In genomic region chr1:180670681-180671080, GRCh38 we compare ENCODE assay signal across 31 cellular contexts.
"Had no signal": no experiment of that assay in that cellular context is flagged by ENCODE, and none has a peak within 500 bp of the region (broad histone marks: within the 10 kb centered on the region; RNA-seq: fewer than 3 reads in every experiment).

No MANE protein-coding gene starts in this region.

- H3K27ac Mint-ChIP-seq: activated CD4-positive, alpha-beta T cell treated with anti-CD3 and anti-CD28 coated beads, Interleukin-2, amount 10 ng/mL, durations not matched to agents 24 days and 14 days; activated CD8-positive, alpha-beta T cell treated with anti-CD3 and anti-CD28 coated beads for 36 hours; activated naive CD4-positive, alpha-beta T cell treated with anti-CD3 and anti-CD28 coated beads for 36 hours; activated naive CD4-positive, alpha-beta T cell treated with anti-CD3 and anti-CD28 coated beads, Interleukin-2, amount 50 U/mL, for 72 hours; activated T-cell treated with anti-CD3 and anti-CD28 coated beads, Interleukin-2, amount 50 U/mL, for 72 hours; activated T-helper 17 cell treated with anti-CD3 and anti-CD28 coated beads, Interleukin-2, amount 50 U/mL, for 72 hours; T-helper 1 cell treated with Interleukin-12 subunit alpha and Interleukin-12 subunit beta and Interleukin-4 antibody, amounts not matched to agents 30 μg/mL and 1 μg/mL, for 36 hours; T-helper 2 cell treated with Interferon-gamma antibody and Interleukin-4, amounts not matched to agents 5 μg/mL and 100 μg/mL, for 36 hours had no signal

- H3K4me3 Mint-ChIP-seq: activated CD4-positive, alpha-beta T cell treated with anti-CD3 and anti-CD28 coated beads, Interleukin-2, amount 10 ng/mL, durations not matched to agents 24 days and 14 days; activated CD8-positive, alpha-beta T cell treated with anti-CD3 and anti-CD28 coated beads for 36 hours; activated naive CD4-positive, alpha-beta T cell treated with anti-CD3 and anti-CD28 coated beads for 36 hours; activated T-cell treated with anti-CD3 and anti-CD28 coated beads, Interleukin-2, amount 50 U/mL, for 72 hours; activated T-helper 17 cell treated with anti-CD3 and anti-CD28 coated beads, Interleukin-2, amount 50 U/mL, for 72 hours; T-helper 1 cell treated with Interleukin-12 subunit alpha and Interleukin-12 subunit beta and Interleukin-4 antibody, amounts not matched to agents 30 μg/mL and 1 μg/mL, for 36 hours; T-helper 2 cell treated with Interferon-gamma antibody and Interleukin-4, amounts not matched to agents 5 μg/mL and 100 μg/mL, for 36 hours had no signal

- H3K4me3 ChIP-seq: adrenal gland, Peyer's patch, SJSA1 had no signal

- H3K4me2 ChIP-seq: SK-N-SH had no signal

- DNase-seq: activated CD4-positive, alpha-beta T cell treated with anti-CD3 and anti-CD28 coated beads, Interleukin-2, amount 50 U/mL, for 4 hours; activated CD8-positive, alpha-beta T cell treated with anti-CD3 and anti-CD28 coated beads for 36 hours; activated gamma-delta T cell; activated naive CD4-positive, alpha-beta T cell treated with anti-CD3 and anti-CD28 coated beads for 36 hours; activated T-cell treated with anti-CD3 and anti-CD28 coated beads, Interleukin-2, amount 50 U/mL, for 1 hour; activated T-cell treated with anti-CD3 and anti-CD28 coated beads, Interleukin-2, amount 50 U/mL, for 72 hours; adrenal gland; anterior cingulate cortex; brain microvascular endothelial cell; central memory CD4-positive, alpha-beta T cell; Kasumi-1; MM.1S; NCI-H1092; NCI-H1417; NCI-H146; NCI-H187; NCI-H2081; NCI-H2171 treated with DMSO at 0.1 percent for 48 hours; NCI-H345; NCI-H524 treated with DMSO at 0.1 percent for 48 hours; PC-3; Peyer's patch; RPMI8226; SHP77 treated with DMSO at 0.1 percent for 48 hours; SK-N-SH had no signal

- H3K27ac ChIP-seq: adrenal gland, brain microvascular endothelial cell, Peyer's patch, SJSA1 had no signal

- H3K4me1 ChIP-seq: adrenal gland, Peyer's patch, SJSA1 had no signal

- H3K4me1 Mint-ChIP-seq: activated T-helper 17 cell treated with anti-CD3 and anti-CD28 coated beads, Interleukin-2, amount 50 U/mL, for 72 hours had no signal

- H3K9ac ChIP-seq: SK-N-SH had no signal

- H3K27me3 Mint-ChIP-seq: activated CD4-positive, alpha-beta T cell treated with anti-CD3 and anti-CD28 coated beads, Interleukin-2, amount 10 ng/mL, durations not matched to agents 24 days and 14 days; activated CD8-positive, alpha-beta T cell treated with anti-CD3 and anti-CD28 coated beads for 36 hours; activated T-helper 17 cell treated with anti-CD3 and anti-CD28 coated beads, Interleukin-2, amount 50 U/mL, for 72 hours had no signal

- H3K27me3 ChIP-seq: adrenal gland, brain microvascular endothelial cell, Peyer's patch, SJSA1 had no signal

- H3K9me3 ChIP-seq: SJSA1 had no signal

- H3K36me3 ChIP-seq: adrenal gland, brain microvascular endothelial cell, Peyer's patch, SJSA1 had no signal

- ATAC-seq: activated CD8-positive, alpha-beta T cell treated with anti-CD3 and anti-CD28 coated beads for 36 hours; activated naive CD4-positive, alpha-beta T cell treated with anti-CD3 and anti-CD28 coated beads, Interleukin-2, amount 50 U/mL, for 72 hours; activated T-cell treated with anti-CD3 and anti-CD28 coated beads, Interleukin-2, amount 50 U/mL, for 72 hours; activated T-helper 17 cell treated with anti-CD3 and anti-CD28 coated beads, Interleukin-2, amount 50 U/mL, for 72 hours; PC-3 had no signal
